Comparison of ENCODE assay signal across 20 cellular contexts in genomic region chr12:63208956-63209355, GRCh38. TPM values are rescaled to one million over a fixed set of nuclear protein-coding genes. Genes with fewer than 3 reads are reported as not detected.
"Had no signal": no experiment of that assay in that cellular context is flagged by ENCODE, and none has a peak within 500 bp of the region (broad histone marks: within the 10 kb centered on the region; RNA-seq: fewer than 3 reads in every experiment).

No MANE protein-coding gene starts in this region.

- H3K36me3 ChIP-seq: gastrocnemius medialis, prostate gland, thyroid gland, uterus had no signal

- H3K4me1 Mint-ChIP-seq: naive B cell had no signal

- H3K79me2 ChIP-seq: parathyroid adenoma had no signal

- H3K9me3 ChIP-seq: gastrocnemius medialis, prostate gland, thyroid gland, uterus had no signal

- H3K9ac ChIP-seq: parathyroid adenoma had no signal

- H3K27ac Mint-ChIP-seq: naive B cell, nephron, type B pancreatic cell had no signal

- DNase-seq: effector memory CD4-positive, alpha-beta T cell; gastrocnemius medialis; left cardiac atrium; left ventricle myocardium superior; naive B cell; retina; stimulated activated CD4-positive, alpha-beta T cell treated with anti-CD3 and anti-CD28 coated beads, Interleukin-12 subunit alpha, Interleukin-12 subunit beta, amount 100 ng/mL, for 4 hours; stimulated activated naive CD4-positive, alpha-beta T cell treated with Interleukin-2 at 50 U/mL for 16 hours; thyroid gland; uterus had no signal

- H3K9me3 Mint-ChIP-seq: nephron, type B pancreatic cell had no signal

- H3K27me3 ChIP-seq: gastrocnemius medialis, thyroid gland, uterus had no signal

- H3K27me3 Mint-ChIP-seq: naive B cell had no signal

- H3K27ac ChIP-seq: gastrocnemius medialis, parathyroid adenoma, prostate gland, skin epidermis, thyroid gland, uterus had no signal

- H2AFZ ChIP-seq: parathyroid adenoma had no signal

- H3K4me3 Mint-ChIP-seq: naive B cell, nephron, type B pancreatic cell had no signal

- H3K4me3 ChIP-seq: gastrocnemius medialis, lung, prostate gland, skin epidermis, thyroid gland, uterus had no signal

- ATAC-seq: esophagus mucosa, gastrocnemius medialis, left cardiac atrium, left ventricle myocardium superior, sciatic nerve had no signal

- H3K4me1 ChIP-seq: gastrocnemius medialis, prostate gland, uterus had no signal

- H3K36me3 Mint-ChIP-seq: naive B cell, type B pancreatic cell had no signal

RNA-seq across cellular contexts. Expression of gene AVPR1A, which starts 58.0 kb away (rescaled TPM):
- total RNA-seq: fibroblast of villous mesenchyme had no signal
- polyA plus RNA-seq: keratinocyte had no signal
